15 cellular contexts compared by ENCODE assay signal in genomic region chr4:15436515-15436914, GRCh38. TPM values are rescaled to one million over a fixed set of nuclear protein-coding genes. Genes with fewer than 3 reads are reported as not detected.
DNase-seq lines count a peak whose midpoint lies in the region; ATAC-seq and TF ChIP-seq lines count a peak whose summit lies in the region.
"Had no signal": no experiment of that assay in that cellular context is flagged by ENCODE, and none has a peak within 500 bp of the region (broad histone marks: within the 10 kb centered on the region; RNA-seq: fewer than 3 reads in every experiment).

No MANE protein-coding gene starts in this region.

- no peak for ATAC-seq in left lobe of liver
- ATAC-seq: gastroesophageal sphincter, upper lobe of right lung had no signal

- intact Hi-C loops in head of caudate nucleus (cut with DNase I) = no loop called here
- intact Hi-C loops in thyroid gland (cut with DNase I) = no loop called here

- DNase-seq in NCI-H2107 treated with DMSO at 0.1 percent for 48 hours (lab: John Stamatoyannopoulos, UW; ENCODE audit: unreplicated experiment) (peak; percentile 1), NCI-H2107 (lab: John Stamatoyannopoulos, UW) (no peak), amniotic stem cell (lab: John Stamatoyannopoulos, UW) (peak; percentile 75), head of caudate nucleus (peak in 30 of 42 donors; percentile 2 to 73 (median 33)), thyroid gland (peak; percentile 53 to 72), NCI-H146 treated with DMSO at 0.1 percent for 48 hours (lab: John Stamatoyannopoulos, UW; ENCODE audit: unreplicated experiment) (no peak), left lobe of liver (ENCODE audit: low spot score) (no peak), trophoblast cell (no peak)
- DNase-seq: activated CD4-positive, alpha-beta memory T cell treated with anti-CD3 and anti-CD28 coated beads for 36 hours; activated gamma-delta T cell treated with Interleukin-2 at 50 U/mL for 16 hours; NCI-H2227 treated with DMSO at 0.1 percent for 48 hours; upper lobe of right lung had no signal

- H2BK120ac ChIP-seq in trophoblast cell (ENCODE audit: insufficient read depth, low read length, poor library complexity) = no peak overlapping the region

- H3K36me3 ChIP-seq in thyroid gland = no peaks in the 10 kb centered on the region
- no peaks in the 10 kb centered on the region for H3K36me3 ChIP-seq in trophoblast cell (ENCODE audit: control insufficient read depth in 1 of 2, insufficient read depth in 2 of 2, low read length in 2 of 2)
- H3K36me3 ChIP-seq: gastroesophageal sphincter, neutrophil, upper lobe of right lung had no signal

- no peak overlapping the region for H2AK5ac ChIP-seq in trophoblast cell (ENCODE audit: low read length)

- TF ChIP-seq CTCF in thyroid gland (IDR thresholded peaks at IDR 0.05) = no peak

- H3K4me3 ChIP-seq in thyroid gland (replicated peaks in 1 of 3) (no peak overlapping the region), trophoblast cell (ENCODE audit: low read depth, low read length) (no peak overlapping the region)
- H3K4me3 ChIP-seq: gastroesophageal sphincter, upper lobe of right lung had no signal

- no peak overlapping the region for H3K9ac ChIP-seq in trophoblast cell (ENCODE audit: low read length)

- H3K23ac ChIP-seq in trophoblast cell (ENCODE audit: low read length) = no peak overlapping the region

- H4K12ac ChIP-seq in trophoblast cell (ENCODE audit: low read depth, low read length) = no peak overlapping the region

- no peaks in the 10 kb centered on the region for H3K79me2 ChIP-seq in trophoblast cell (ENCODE audit: control insufficient read depth, insufficient read depth, low read length, poor library complexity)

- H3K79me1 ChIP-seq in trophoblast cell (ENCODE audit: low read length) = no peaks in the 10 kb centered on the region

- no peak overlapping the region for H3K14ac ChIP-seq in trophoblast cell (ENCODE audit: low read length)

- H3K4ac ChIP-seq in trophoblast cell (ENCODE audit: low read depth, low read length) = no peak overlapping the region

- H4K91ac ChIP-seq in trophoblast cell (ENCODE audit: low read depth, low read length) = no peak overlapping the region

- no peak overlapping the region for H4K8ac ChIP-seq in trophoblast cell (ENCODE audit: low read depth, low read length)

- TF ChIP-seq POLR2A in thyroid gland (IDR thresholded peaks at IDR 0.05) = no peak

- no peak overlapping the region for H2BK12ac ChIP-seq in trophoblast cell (ENCODE audit: low read length)

- no peak overlapping the region for H2BK5ac ChIP-seq in trophoblast cell (ENCODE audit: low read depth, low read length, poor library complexity)

- no peak overlapping the region for H3K18ac ChIP-seq in trophoblast cell (ENCODE audit: low read length)

- H3K27me3 ChIP-seq in thyroid gland = no peaks in the 10 kb centered on the region
- no peaks in the 10 kb centered on the region for H3K27me3 ChIP-seq in trophoblast cell (ENCODE audit: insufficient read depth, low read length)
- H3K27me3 ChIP-seq: gastroesophageal sphincter, neutrophil, upper lobe of right lung had no signal

- H3K4me2 ChIP-seq in trophoblast cell (ENCODE audit: low read length) = no peak overlapping the region

- no peaks in the 10 kb centered on the region for H3K9me3 ChIP-seq in thyroid gland
- no peaks in the 10 kb centered on the region for H3K9me3 ChIP-seq in trophoblast cell (ENCODE audit: insufficient read depth, low read depth, low read length)
- H3K9me3 ChIP-seq: gastroesophageal sphincter, neutrophil, upper lobe of right lung had no signal

- 3% methylated on average over 2 of the region's 2 CpGs for WGBS in thyroid gland, 2 donors
- no CpG with 5 or more reads among the region's 2 CpGs for WGBS in trophoblast cell (ENCODE audit: extremely low coverage, insufficient coverage, insufficient read length)

- peaks cover 0 to 9% of the 10 kb centered on the region in 2 donors for H3K4me1 ChIP-seq in thyroid gland
- H3K4me1 ChIP-seq in trophoblast cell (ENCODE audit: control insufficient read depth in 1 of 2, insufficient read depth in 2 of 2, low read length in 2 of 2) = no peaks in the 10 kb centered on the region

- H3K27ac ChIP-seq in thyroid gland (no peak overlapping the region), trophoblast cell (ENCODE audit: low read depth, low read length) (no peak overlapping the region)
- H3K27ac ChIP-seq: gastroesophageal sphincter, upper lobe of right lung had no signal

- H2AFZ ChIP-seq in trophoblast cell (ENCODE audit: insufficient read depth, low read length, poor library complexity) = no peak overlapping the region

RNA-seq across cellular contexts. Expression of gene C1QTNF7, which starts 8.7 kb away (rescaled TPM):
- total RNA-seq in thyroid gland (1 to 10 TPM; 1.2 to 9.5 (median 3.2) TPM), left lobe of liver (0.45 TPM)
- 0.15 and 0.17 TPM in 2 replicates for polyA plus RNA-seq in trophoblast cell (2013)
- total RNA-seq: A172; activated CD4-positive, alpha-beta memory T cell treated with anti-CD3 and anti-CD28 coated beads for 36 hours had no signal

RNA-seq across cellular contexts. Expression of gene CC2D2A, which starts 33.2 kb away (rescaled TPM):
- total RNA-seq in thyroid gland = 10 to 100 TPM; 13.6 to 25.1 (median 18.7) TPM
- total RNA-seq in left lobe of liver = 2.4 TPM
- 5.1 and 5.5 TPM in 2 replicates for polyA plus RNA-seq in trophoblast cell (2013)
- total RNA-seq: activated CD4-positive, alpha-beta memory T cell treated with anti-CD3 and anti-CD28 coated beads for 36 hours had no signal

Comparison
In these comparisons a context has a peak if more than half of its experiments do, and no peak if none do; other contexts are left out.
1. DNase-seq: peak in NCI-H2107 treated with DMSO at 0.1 percent for 48 hours (single experiment), amniotic stem cell (single experiment), head of caudate nucleus (30 of 42) and thyroid gland (2 of 2); none in NCI-H2107 (single experiment), NCI-H146 treated with DMSO at 0.1 percent for 48 hours (single experiment), left lobe of liver (single experiment) and trophoblast cell (0 of 2).